In the genomic region with DNA sequence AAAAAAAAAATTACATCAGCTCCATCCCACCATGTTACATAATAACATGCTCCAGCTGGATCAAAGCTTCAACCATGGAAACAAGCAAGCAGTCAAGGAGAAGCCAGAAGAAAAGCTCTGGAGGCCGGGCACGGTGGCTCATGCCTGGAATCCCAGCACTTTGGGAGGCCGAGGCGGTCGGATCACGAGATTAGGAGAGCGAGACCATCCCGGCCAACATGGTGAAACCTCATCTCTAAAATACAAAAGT, we compare ENCODE assay signal across 27 cellular contexts. TPM values are rescaled to one million over a fixed set of nuclear protein-coding genes. Genes with fewer than 3 reads are reported as not detected.
DNase-seq lines count a peak whose midpoint lies in the region; ATAC-seq and TF ChIP-seq lines count a peak whose summit lies in the region.
"Had no signal": no experiment of that assay in that cellular context is flagged by ENCODE, and none has a peak within 500 bp of the region (broad histone marks: within the 10 kb centered on the region; RNA-seq: fewer than 3 reads in every experiment).

No MANE protein-coding gene starts in this region.

- intact Hi-C loops in dorsolateral prefrontal cortex (cut with DNase I): loop anchor here in 1 of 2 donors (5.0 kb wide), 1 partner anchor 42 kb away; no protein-coding TSS in a partner anchor

- peak overlapping the region in 56 of 59 donors; percentile 8 to 90 (median 73) for H3K27ac ChIP-seq in dorsolateral prefrontal cortex
- H3K27ac ChIP-seq in osteoblast (ENCODE audit: low read depth, low read length): no peak overlapping the region
- peak overlapping the region; percentile 48 for H3K27ac ChIP-seq in temporal lobe (ENCODE audit: low read depth, low read length)

- H3K9me3 Mint-ChIP-seq in activated naive CD4-positive, alpha-beta T cell treated with anti-CD3 and anti-CD28 coated beads, Interleukin-2, amount 10 ng/mL, durations not matched to agents 7 days and 5 days: no peaks in the 10 kb centered on the region
- H3K9me3 Mint-ChIP-seq: activated CD4-positive, alpha-beta memory T cell treated with anti-CD3 and anti-CD28 coated beads, Interleukin-2, amount 10 ng/mL, durations not matched to agents 7 days and 5 days; activated naive CD4-positive, alpha-beta T cell treated with anti-CD3 and anti-CD28 coated beads for 36 hours; activated T-helper 1 cell treated with anti-CD3 and anti-CD28 coated beads, Interleukin-12 subunit alpha, Interleukin-12 subunit beta, Interleukin-2, Interleukin-4 antibody, amounts not matched to agents 30 ng/mL and 10 ng/mL and 1 ng/mL, durations not matched to agents 14 hours and 24 hours and 36 hours; CD14-positive monocyte; naive thymus-derived CD8-positive, alpha-beta T cell had no signal

- peaks cover 20% of the 10 kb centered on the region for H3K36me3 Mint-ChIP-seq in activated naive CD4-positive, alpha-beta T cell treated with anti-CD3 and anti-CD28 coated beads, Interleukin-2, amount 10 ng/mL, durations not matched to agents 7 days and 5 days

- H3K79me2 ChIP-seq in osteoblast (ENCODE audit: insufficient read depth, low read length): peaks cover 27% of the 10 kb centered on the region

- peaks cover 92% of the 10 kb centered on the region for H3K36me3 ChIP-seq in osteoblast (ENCODE audit: insufficient read depth, low read length)

- H3K9me3 ChIP-seq in osteoblast (ENCODE audit: low read depth, low read length): no peaks in the 10 kb centered on the region
- H3K9me3 ChIP-seq: testis had no signal

- no peaks in the 10 kb centered on the region for H3K27me3 Mint-ChIP-seq in activated naive CD4-positive, alpha-beta T cell treated with anti-CD3 and anti-CD28 coated beads, Interleukin-2, amount 10 ng/mL, durations not matched to agents 7 days and 5 days
- H3K27me3 Mint-ChIP-seq: activated CD4-positive, alpha-beta memory T cell treated with anti-CD3 and anti-CD28 coated beads, Interleukin-2, amount 10 ng/mL, durations not matched to agents 7 days and 5 days; naive thymus-derived CD8-positive, alpha-beta T cell had no signal

- no peak overlapping the region for H2AFZ ChIP-seq in osteoblast (ENCODE audit: low read length)

- no peak for ATAC-seq in HG02642 (IDR thresholded peaks at IDR 0.05; ENCODE audit: poor library complexity, unreplicated experiment)
- ATAC-seq: naive thymus-derived CD8-positive, alpha-beta T cell; Panc1 had no signal

- H3K4me1 Mint-ChIP-seq in activated naive CD4-positive, alpha-beta T cell treated with anti-CD3 and anti-CD28 coated beads, Interleukin-2, amount 10 ng/mL, durations not matched to agents 7 days and 5 days: peaks cover under 1% of the 10 kb centered on the region
- H3K4me1 Mint-ChIP-seq: activated CD4-positive, alpha-beta memory T cell treated with anti-CD3 and anti-CD28 coated beads, Interleukin-2, amount 10 ng/mL, durations not matched to agents 7 days and 5 days; CD14-positive monocyte; naive thymus-derived CD8-positive, alpha-beta T cell had no signal

- H3K4me1 ChIP-seq in osteoblast (ENCODE audit: insufficient read depth, low read length): peaks cover 2% of the 10 kb centered on the region

- peak overlapping the region; percentile 12 for H3K27ac Mint-ChIP-seq in activated naive CD4-positive, alpha-beta T cell treated with anti-CD3 and anti-CD28 coated beads, Interleukin-2, amount 10 ng/mL, durations not matched to agents 7 days and 5 days
- H3K27ac Mint-ChIP-seq: activated CD4-positive, alpha-beta memory T cell treated with anti-CD3 and anti-CD28 coated beads, Interleukin-2, amount 10 ng/mL, durations not matched to agents 7 days and 5 days; activated naive CD4-positive, alpha-beta T cell treated with anti-CD3 and anti-CD28 coated beads for 36 hours; activated T-helper 1 cell treated with anti-CD3 and anti-CD28 coated beads, Interleukin-12 subunit alpha, Interleukin-12 subunit beta, Interleukin-2, Interleukin-4 antibody, amounts not matched to agents 30 ng/mL and 10 ng/mL and 1 ng/mL, durations not matched to agents 14 hours and 24 hours and 36 hours; naive thymus-derived CD8-positive, alpha-beta T cell had no signal

- no peak overlapping the region for H3K4me3 Mint-ChIP-seq in activated naive CD4-positive, alpha-beta T cell treated with anti-CD3 and anti-CD28 coated beads, Interleukin-2, amount 10 ng/mL, durations not matched to agents 7 days and 5 days
- H3K4me3 Mint-ChIP-seq: activated CD4-positive, alpha-beta memory T cell treated with anti-CD3 and anti-CD28 coated beads, Interleukin-2, amount 10 ng/mL, durations not matched to agents 7 days and 5 days; activated naive CD4-positive, alpha-beta T cell treated with anti-CD3 and anti-CD28 coated beads for 36 hours; activated T-helper 1 cell treated with anti-CD3 and anti-CD28 coated beads, Interleukin-12 subunit alpha, Interleukin-12 subunit beta, Interleukin-2, Interleukin-4 antibody, amounts not matched to agents 30 ng/mL and 10 ng/mL and 1 ng/mL, durations not matched to agents 14 hours and 24 hours and 36 hours; CD14-positive monocyte; naive thymus-derived CD8-positive, alpha-beta T cell had no signal

- H3K27me3 ChIP-seq in dorsolateral prefrontal cortex (no peaks in the 10 kb centered on the region), osteoblast (ENCODE audit: insufficient read depth, low read length) (no peaks in the 10 kb centered on the region)
- H3K27me3 ChIP-seq: testis had no signal

- no peak overlapping the region for H3K4me2 ChIP-seq in osteoblast (ENCODE audit: insufficient read depth, low read length)

- TF ChIP-seq CTCF in dorsolateral prefrontal cortex (IDR thresholded peaks at IDR 0.05 in 54 of 56, conservative IDR thresholded peaks at IDR 0.05 in 2 of 56; ENCODE audit: low read depth in 1 of 56, partially characterized antibody in 56 of 56) (no peak), osteoblast (IDR thresholded peaks at IDR 0.05; ENCODE audit: extremely low read depth, low read depth, low read length) (no peak)

- peaks cover 35% of the 10 kb centered on the region for H4K20me1 ChIP-seq in osteoblast (ENCODE audit: insufficient read depth, low read length)

- peak overlapping the region in 1 of 59 donors; percentile 27 for H3K4me3 ChIP-seq in dorsolateral prefrontal cortex
- H3K4me3 ChIP-seq in osteoblast (ENCODE audit: insufficient read depth, low read length): no peak overlapping the region
- H3K4me3 ChIP-seq: lung, testis had no signal

- no peak for DNase-seq in activated naive CD4-positive, alpha-beta T cell treated with anti-CD3 and anti-CD28 coated beads, Interleukin-2, amount 10 ng/mL, durations not matched to agents 7 days and 5 days
- no peak for DNase-seq in activated naive CD4-positive, alpha-beta T cell (lab: John Stamatoyannopoulos, UW)
- DNase-seq in dorsolateral prefrontal cortex (no peak), osteoblast (ENCODE audit: insufficient read length, low spot score, missing footprints) (peak; percentile 72), OCI-M2 (lab: John Stamatoyannopoulos, UW; ENCODE audit: unreplicated experiment) (no peak)
- no peak for DNase-seq in activated CD4-positive, CD25-positive, alpha-beta regulatory T cell (lab: John Stamatoyannopoulos, UW)
- DNase-seq: activated CD4-positive, alpha-beta memory T cell treated with anti-CD3 and anti-CD28 coated beads, Interleukin-2, amount 10 ng/mL, durations not matched to agents 7 days and 5 days; activated CD8-positive, alpha-beta memory T cell treated with anti-CD3 and anti-CD28 coated beads, Interleukin-2, amount 50 U/mL, for 4 hours; activated naive CD4-positive, alpha-beta T cell treated with anti-CD3 and anti-CD28 coated beads for 36 hours; Calu3; effector CD8-positive, alpha-beta T cell; KG1; kidney; NCI-H187 treated with DMSO at 0.1 percent for 48 hours; NCI-H226; NCI-H748 treated with DMSO at 0.1 percent for 48 hours; SHP77 treated with DMSO at 0.1 percent for 48 hours; small intestine; stimulated activated naive CD4-positive, alpha-beta T cell had no signal

- CTCF ChIA-PET in activated naive CD4-positive, alpha-beta T cell treated with anti-CD3 and anti-CD28 coated beads, Interleukin-2, amount 10 ng/mL, durations not matched to agents 7 days and 5 days (lab: Charles Lee): no interaction called here

RNA-seq across cellular contexts. Expression of a gene that starts 7.8 kb away (rescaled TPM):
- 100 to 1,000 TPM; 110 to 244 (median 164) TPM for total RNA-seq in dorsolateral prefrontal cortex
- 120 and 136 TPM in 2 replicates for total RNA-seq in osteoblast
- total RNA-seq in temporal lobe: 48.2 TPM

RNA-seq across cellular contexts. Expression of a gene that starts 22.3 kb away (rescaled TPM):
- total RNA-seq in dorsolateral prefrontal cortex (10 to 100 TPM; 42.3 to 73.8 (median 56.9) TPM), osteoblast (44.2 and 48.5 TPM in 2 replicates), temporal lobe (29.3 TPM)

RNA-seq across cellular contexts. Expression of a gene that starts 47.3 kb away (rescaled TPM):
- total RNA-seq in dorsolateral prefrontal cortex: 10 to 100 TPM in 102 of 120 experiments, 1 to 10 TPM in 18; 6.7 to 22.2 (median 13.1) TPM
- total RNA-seq in osteoblast: 3.6 and 5.6 TPM in 2 replicates
- total RNA-seq in temporal lobe: 5.4 TPM

RNA-seq across cellular contexts. Expression of a gene that starts 49.4 kb away (rescaled TPM):
- total RNA-seq in dorsolateral prefrontal cortex (10 to 100 TPM; 34.0 to 85.4 (median 48.4) TPM), osteoblast (83.2 and 84.9 TPM in 2 replicates), temporal lobe (25.8 TPM)
